In the genomic region with DNA sequence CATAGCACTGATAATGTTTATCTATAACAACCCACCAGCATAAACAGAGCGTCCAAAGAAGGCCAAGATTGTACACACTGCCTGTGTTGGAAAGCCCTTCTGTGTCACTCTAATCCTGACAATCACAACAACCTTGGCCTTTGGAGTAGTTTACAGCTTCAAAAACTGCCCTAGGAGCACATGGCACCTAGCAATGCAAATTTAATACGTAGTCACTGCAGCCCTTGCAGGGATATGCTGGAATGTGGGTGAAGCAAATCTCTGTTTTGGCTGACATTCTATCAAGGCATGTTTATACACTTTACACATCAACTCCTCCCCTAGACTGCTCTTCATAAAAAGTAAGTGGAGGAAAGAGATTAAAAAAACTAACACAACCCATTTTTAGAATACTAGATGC, we compare ENCODE assay signal across 16 cellular contexts.
"Had no signal": no experiment of that assay in that cellular context is flagged by ENCODE, and none has a peak within 500 bp of the region (broad histone marks: within the 10 kb centered on the region; RNA-seq: fewer than 3 reads in every experiment).

No MANE protein-coding gene starts in this region.

- H3K9me3 Mint-ChIP-seq: activated naive CD4-positive, alpha-beta T cell treated with anti-CD3 and anti-CD28 coated beads for 36 hours; activated T-cell treated with anti-CD3 and anti-CD28 coated beads, Interleukin-2, amount 50 U/mL, for 4 hours; stimulated activated memory B cell treated with anti-CD40 and anti-IgM and Interleukin-4, amounts not matched to agents 10 μg/mL and 1 μg/mL and 100 μg/mL, for 72 hours had no signal

- H3K27me3 Mint-ChIP-seq: activated B cell treated with CpG ODN at 0.5 μM for 24 hours; activated CD8-positive, alpha-beta T cell treated with anti-CD3 and anti-CD28 coated beads for 36 hours; stimulated activated memory B cell treated with anti-CD40 and anti-IgM and Interleukin-4, amounts not matched to agents 10 μg/mL and 1 μg/mL and 100 μg/mL, for 72 hours; T-cell had no signal

- H3K4me3 Mint-ChIP-seq: activated B cell treated with CpG ODN at 0.5 μM for 24 hours; activated CD8-positive, alpha-beta T cell treated with anti-CD3 and anti-CD28 coated beads for 36 hours; activated naive CD4-positive, alpha-beta T cell treated with anti-CD3 and anti-CD28 coated beads for 36 hours; activated T-cell treated with anti-CD3 and anti-CD28 coated beads, Interleukin-2, amount 50 U/mL, for 4 hours; stimulated activated memory B cell treated with anti-CD40 and anti-IgM and Interleukin-4, amounts not matched to agents 10 μg/mL and 1 μg/mL and 100 μg/mL, for 72 hours; T-cell had no signal

- H3K4me1 Mint-ChIP-seq: activated B cell treated with CpG ODN at 0.5 μM for 24 hours; stimulated activated memory B cell treated with anti-CD40 and anti-IgM and Interleukin-4, amounts not matched to agents 10 μg/mL and 1 μg/mL and 100 μg/mL, for 72 hours; T-cell had no signal

- H3K4me3 ChIP-seq: breast epithelium, psoas muscle had no signal

- H3K27ac ChIP-seq: breast epithelium, psoas muscle had no signal

- ATAC-seq: activated CD8-positive, alpha-beta T cell treated with anti-CD3 and anti-CD28 coated beads for 36 hours; activated T-cell treated with anti-CD3 and anti-CD28 coated beads, Interleukin-2, amount 50 U/mL, for 4 hours; left colon; psoas muscle; sciatic nerve; SK-N-SH treated with all-trans-retinoic acid at 6 μM for 48 hours; stimulated activated memory B cell treated with anti-CD40 and anti-IgM and Interleukin-4, amounts not matched to agents 10 μg/mL and 1 μg/mL and 100 μg/mL, for 72 hours; T-cell had no signal

- H3K27ac Mint-ChIP-seq: activated B cell treated with CpG ODN at 0.5 μM for 24 hours; activated CD8-positive, alpha-beta T cell treated with anti-CD3 and anti-CD28 coated beads for 36 hours; activated naive CD4-positive, alpha-beta T cell treated with anti-CD3 and anti-CD28 coated beads for 36 hours; stimulated activated memory B cell treated with anti-CD40 and anti-IgM and Interleukin-4, amounts not matched to agents 10 μg/mL and 1 μg/mL and 100 μg/mL, for 72 hours; T-cell had no signal

- H3K36me3 Mint-ChIP-seq: stimulated activated memory B cell treated with anti-CD40 and anti-IgM and Interleukin-4, amounts not matched to agents 10 μg/mL and 1 μg/mL and 100 μg/mL, for 72 hours; T-cell had no signal

- H3K27me3 ChIP-seq: breast epithelium had no signal

- H3K4me1 ChIP-seq: breast epithelium, psoas muscle had no signal

- H3K36me3 ChIP-seq: breast epithelium had no signal

- DNase-seq: activated B cell treated with CpG ODN at 0.5 μM for 24 hours; activated CD4-positive, alpha-beta T cell treated with anti-CD3 and anti-CD28 coated beads for 48 hours; activated CD8-positive, alpha-beta T cell treated with anti-CD3 and anti-CD28 coated beads for 36 hours; activated naive CD4-positive, alpha-beta T cell treated with anti-CD3 and anti-CD28 coated beads for 36 hours; activated T-cell treated with anti-CD3 and anti-CD28 coated beads, Interleukin-2, amount 50 U/mL, for 4 hours; aorta; cortex of kidney; effector CD4-positive, alpha-beta T cell; left colon; psoas muscle; stimulated activated CD4-positive, alpha-beta T cell treated with anti-CD3 and anti-CD28 coated beads, Interleukin-4, amount 100 ng/mL, for 4 hours; T-cell had no signal

- H3K9me3 ChIP-seq: breast epithelium, psoas muscle had no signal
